ENCODE assay signal across 35 cellular contexts in genomic region chr19:51821511-51821910, GRCh38. TPM values are rescaled to one million over a fixed set of nuclear protein-coding genes. Genes with fewer than 3 reads are reported as not detected.
"Had no signal": no experiment of that assay in that cellular context is flagged by ENCODE, and none has a peak within 500 bp of the region (broad histone marks: within the 10 kb centered on the region; RNA-seq: fewer than 3 reads in every experiment).

No MANE protein-coding gene starts in this region.

- H3K27ac Mint-ChIP-seq: activated CD4-positive, alpha-beta memory T cell treated with anti-CD3 and anti-CD28 coated beads, Interleukin-2, amount 10 ng/mL, durations not matched to agents 7 days and 5 days; activated naive CD4-positive, alpha-beta T cell treated with anti-CD3 and anti-CD28 coated beads, Interleukin-2, amount 50 U/mL, for 24 hours; activated naive CD8-positive, alpha-beta T cell treated with anti-CD3 and anti-CD28 coated beads, Interleukin-2, amount 10 ng/mL, durations not matched to agents 7 days and 5 days; activated T-cell treated with anti-CD3 and anti-CD28 coated beads, Interleukin-2, amount 50 U/mL, for 72 hours; activated T-helper 17 cell treated with anti-CD3 and anti-CD28 coated beads, Interleukin-2, amount 50 U/mL, for 72 hours had no signal

- H3K4me3 Mint-ChIP-seq: activated CD4-positive, alpha-beta memory T cell treated with anti-CD3 and anti-CD28 coated beads, Interleukin-2, amount 10 ng/mL, durations not matched to agents 7 days and 5 days; activated naive CD4-positive, alpha-beta T cell treated with anti-CD3 and anti-CD28 coated beads, Interleukin-2, amount 50 U/mL, for 24 hours; activated naive CD8-positive, alpha-beta T cell treated with anti-CD3 and anti-CD28 coated beads, Interleukin-2, amount 10 ng/mL, durations not matched to agents 7 days and 5 days; activated T-cell treated with anti-CD3 and anti-CD28 coated beads, Interleukin-2, amount 50 U/mL, for 72 hours; activated T-helper 17 cell treated with anti-CD3 and anti-CD28 coated beads, Interleukin-2, amount 50 U/mL, for 72 hours; central memory CD8-positive, alpha-beta T cell had no signal

- H3K36me3 Mint-ChIP-seq: activated naive CD8-positive, alpha-beta T cell treated with anti-CD3 and anti-CD28 coated beads, Interleukin-2, amount 10 ng/mL, durations not matched to agents 7 days and 5 days had no signal

- H3K4me1 Mint-ChIP-seq: activated CD4-positive, alpha-beta memory T cell treated with anti-CD3 and anti-CD28 coated beads, Interleukin-2, amount 10 ng/mL, durations not matched to agents 7 days and 5 days; activated naive CD4-positive, alpha-beta T cell treated with anti-CD3 and anti-CD28 coated beads, Interleukin-2, amount 50 U/mL, for 24 hours; activated naive CD8-positive, alpha-beta T cell treated with anti-CD3 and anti-CD28 coated beads, Interleukin-2, amount 10 ng/mL, durations not matched to agents 7 days and 5 days; activated T-helper 17 cell treated with anti-CD3 and anti-CD28 coated beads, Interleukin-2, amount 50 U/mL, for 72 hours; central memory CD8-positive, alpha-beta T cell had no signal

- H3K4me3 ChIP-seq: cardiac muscle cell, K562, Peyer's patch, SJSA1 had no signal

- H3K36me3 ChIP-seq: cardiac muscle cell, Peyer's patch, SJSA1, WERI-Rb-1 had no signal

- ATAC-seq: activated T-cell treated with anti-CD3 and anti-CD28 coated beads, Interleukin-2, amount 50 U/mL, for 72 hours; activated T-helper 17 cell treated with anti-CD3 and anti-CD28 coated beads, Interleukin-2, amount 50 U/mL, for 72 hours; K562; PC-3 had no signal

- H3K27ac ChIP-seq: cardiac muscle cell, Peyer's patch, SJSA1, WERI-Rb-1 had no signal

- DNase-seq: activated CD4-positive, alpha-beta memory T cell treated with anti-CD3 and anti-CD28 coated beads, Interleukin-2, amount 10 ng/mL, durations not matched to agents 7 days and 5 days; activated CD4-positive, alpha-beta T cell treated with anti-CD3 and anti-CD28 coated beads for 1 hour; activated CD4-positive, alpha-beta T cell treated with anti-CD3 and anti-CD28 coated beads for 48 hours; activated CD4-positive, CD25-positive, alpha-beta regulatory T cell; activated effector memory CD4-positive, alpha-beta T cell treated with anti-CD3 and anti-CD28 coated beads, Interleukin-2, amount 50 U/mL, for 16 hours; activated naive CD4-positive, alpha-beta T cell; activated naive CD8-positive, alpha-beta T cell treated with anti-CD3 and anti-CD28 coated beads, Interleukin-2, amount 10 ng/mL, durations not matched to agents 7 days and 5 days; activated T-cell treated with anti-CD3 and anti-CD28 coated beads, Interleukin-2, amount 50 U/mL, for 1 hour; activated T-cell treated with anti-CD3 and anti-CD28 coated beads, Interleukin-2, amount 50 U/mL, for 72 hours; anterior cingulate cortex; NCI-H1105; NCI-H1417 treated with DMSO at 0.1 percent for 48 hours; NCI-H1930; NCI-H2081 treated with DMSO at 0.1 percent for 48 hours; NCI-H345; NCI-H524 treated with DMSO at 0.1 percent for 48 hours; NK-92 treated with Interleukin-12 subunit alpha and Interleukin-12 subunit beta, amount 100 ng/mL, for 24 hours; PC-3; Peyer's patch; RPMI8226; SHP77 treated with DMSO at 0.1 percent for 48 hours; SW 1271; T-helper 1 cell; T-helper 2 cell; T-helper 9 cell; WERI-Rb-1 had no signal

- H3K27me3 ChIP-seq: cardiac muscle cell, Peyer's patch, SJSA1 had no signal

- H3K9me3 ChIP-seq: Peyer's patch had no signal

- H3K27me3 Mint-ChIP-seq: activated CD4-positive, alpha-beta memory T cell treated with anti-CD3 and anti-CD28 coated beads, Interleukin-2, amount 10 ng/mL, durations not matched to agents 7 days and 5 days; activated naive CD4-positive, alpha-beta T cell treated with anti-CD3 and anti-CD28 coated beads, Interleukin-2, amount 50 U/mL, for 24 hours; activated naive CD8-positive, alpha-beta T cell treated with anti-CD3 and anti-CD28 coated beads, Interleukin-2, amount 10 ng/mL, durations not matched to agents 7 days and 5 days; activated T-helper 17 cell treated with anti-CD3 and anti-CD28 coated beads, Interleukin-2, amount 50 U/mL, for 72 hours had no signal

- H3K4me1 ChIP-seq: Peyer's patch, SJSA1 had no signal

RNA-seq across cellular contexts. Expression of gene FPR3, which starts 26.6 kb away (rescaled TPM):
- total RNA-seq: activated CD4-positive, alpha-beta memory T cell treated with anti-CD3 and anti-CD28 coated beads, Interleukin-2, amount 10 ng/mL, durations not matched to agents 7 days and 5 days; activated CD8-positive, alpha-beta memory T cell treated with anti-CD3 and anti-CD28 coated beads for 36 hours; activated T-cell treated with anti-CD3 and anti-CD28 coated beads, Interleukin-2, amount 50 U/mL, for 72 hours; activated T-helper 17 cell treated with anti-CD3 and anti-CD28 coated beads, Interleukin-2, amount 50 U/mL, for 72 hours; cardiac muscle cell; chondrocyte; NCI-H460; SJSA1 had no signal
- polyA plus RNA-seq: cardiac muscle cell had no signal
